In genomic region chr2:43520919-43521318, GRCh38 we compare ENCODE assay signal across 16 cellular contexts.
"Had no signal": no experiment of that assay in that cellular context is flagged by ENCODE, and none has a peak within 500 bp of the region (broad histone marks: within the 10 kb centered on the region; RNA-seq: fewer than 3 reads in every experiment).

No MANE protein-coding gene starts in this region.

- H3K9ac ChIP-seq: parathyroid adenoma had no signal

- H3K4me3 ChIP-seq: lung had no signal

- DNase-seq: activated CD4-positive, alpha-beta T cell treated with anti-CD3 and anti-CD28 coated beads, Interleukin-2, amount 10 ng/mL, durations not matched to agents 7 days and 5 days; activated CD8-positive, alpha-beta T cell treated with anti-CD3 and anti-CD28 coated beads, Interleukin-2, amount 10 ng/mL, durations not matched to agents 7 days and 5 days; activated effector memory CD4-positive, alpha-beta T cell treated with Interleukin-2 at 50 U/mL for 16 hours; activated naive CD4-positive, alpha-beta T cell treated with anti-CD3 and anti-CD28 coated beads, Interleukin-2, amount 50 U/mL, for 16 hours; activated T-cell treated with anti-CD3 and anti-CD28 coated beads, Interleukin-2, amount 50 U/mL, for 24 hours; effector memory CD4-positive, alpha-beta T cell; foreskin keratinocyte; glutamatergic neuron; hippocampal formation; islet precursor cell; midbrain; stimulated activated CD4-positive, alpha-beta T cell treated with anti-CD3 and anti-CD28 coated beads, Interleukin-15, amount 100 ng/mL, for 24 hours; stimulated activated CD4-positive, alpha-beta T cell treated with anti-CD3 and anti-CD28 coated beads, Interleukin-2, amount 100 ng/mL, for 48 hours had no signal

- H3K27me3 ChIP-seq: foreskin keratinocyte had no signal

- H3K79me2 ChIP-seq: parathyroid adenoma had no signal

- ATAC-seq: activated CD8-positive, alpha-beta T cell treated with anti-CD3 and anti-CD28 coated beads, Interleukin-2, amount 10 ng/mL, durations not matched to agents 7 days and 5 days; left lobe of liver had no signal
